Comparison of ENCODE assay signal across 34 cellular contexts in genomic region chr18:75287006-75287405, GRCh38.
"Had no signal": no experiment of that assay in that cellular context is flagged by ENCODE, and none has a peak within 500 bp of the region (broad histone marks: within the 10 kb centered on the region; RNA-seq: fewer than 3 reads in every experiment).

No MANE protein-coding gene starts in this region.

- H3K27me3 ChIP-seq: MG63 had no signal

- H3K9ac ChIP-seq: KMS-11 had no signal

- H3K4me2 ChIP-seq: KMS-11 had no signal

- H3K9me3 ChIP-seq: MG63 had no signal

- H3K4me3 ChIP-seq: MG63 had no signal

- H3K36me3 ChIP-seq: MG63 had no signal

- DNase-seq: Karpas-422, Kasumi-1, MG63, MM.1S, MV-4-11, NCI-H1048, NCI-H1092, NCI-H1092 treated with DMSO at 0.1 percent for 48 hours, NCI-H1105, NCI-H1105 treated with DMSO at 0.1 percent for 48 hours, NCI-H1417, NCI-H1417 treated with DMSO at 0.1 percent for 48 hours, NCI-H1436, NCI-H1436 treated with DMSO at 0.1 percent for 48 hours, NCI-H146, NCI-H1694, NCI-H1694 treated with DMSO at 0.1 percent for 48 hours, NCI-H187, NCI-H187 treated with DMSO at 0.1 percent for 48 hours, NCI-H1930, NCI-H2029, NCI-H2029 treated with DMSO at 0.1 percent for 48 hours, NCI-H2081, NCI-H2081 treated with DMSO at 0.1 percent for 48 hours, NCI-H2107, NCI-H2171, NCI-H2171 treated with DMSO at 0.1 percent for 48 hours, NCI-H2227 treated with DMSO at 0.1 percent for 48 hours, NCI-H226, NCI-H345, NCI-H446, NCI-H446 treated with DMSO at 0.1 percent for 48 hours, NCI-H510A had no signal

- H3K27ac ChIP-seq: KMS-11 had no signal
